In genomic region chr10:4081691-4082111, GRCh38 we compare ENCODE assay signal across 12 cellular contexts.
DNase-seq lines count a peak whose midpoint lies in the region; ATAC-seq and TF ChIP-seq lines count a peak whose summit lies in the region.
"Had no signal": no experiment of that assay in that cellular context is flagged by ENCODE, and none has a peak within 500 bp of the region (broad histone marks: within the 10 kb centered on the region; RNA-seq: fewer than 3 reads in every experiment).

No MANE protein-coding gene starts in this region.

- H3K27me3 ChIP-seq in right lobe of liver: no peaks in the 10 kb centered on the region
- H3K27me3 ChIP-seq in stomach: no peaks in the 10 kb centered on the region
- H3K27me3 ChIP-seq in MG63: no peaks in the 10 kb centered on the region
- no peaks in the 10 kb centered on the region for H3K27me3 ChIP-seq in foreskin keratinocyte
- H3K27me3 ChIP-seq: SJCRH30 had no signal

- intact Hi-C loops in right lobe of liver (cut with DNase I) (no loop called here), stomach (cut with DNase I; ENCODE audit: low total_unique reads) (no loop called here)

- DNase-seq in GM03348 (ENCODE audit: low spot score): peak; percentile 64
- DNase-seq in coronary artery (ENCODE audit: low spot score): no peak
- no peak for DNase-seq in right lobe of liver
- no peak for DNase-seq in stomach
- DNase-seq in OCI-M1 (lab: John Stamatoyannopoulos, UW): no peak
- no peak for DNase-seq in MG63
- DNase-seq in foreskin keratinocyte: no peak
- DNase-seq in NCI-H187 (lab: John Stamatoyannopoulos, UW): no peak
- DNase-seq: naive B cell; SJCRH30; stimulated activated CD4-positive, alpha-beta T cell treated with anti-CD3 and anti-CD28 coated beads, Interleukin-2, amount 100 ng/mL, for 24 hours had no signal

- H3K27ac ChIP-seq in coronary artery (peak overlapping the region; percentile 0 to 68), right lobe of liver (peak overlapping the region in 2 of 3 donors; percentile 9 to 32), stomach (peak overlapping the region in 4 of 5 donors; percentile 15 to 33 (median 25)), foreskin keratinocyte (no peak overlapping the region)
- H3K27ac ChIP-seq: SJCRH30 had no signal

- TF ChIP-seq CTCF in coronary artery (IDR thresholded peaks at IDR 0.05) (no peak), right lobe of liver (IDR thresholded peaks at IDR 0.05) (no peak), stomach (IDR thresholded peaks at IDR 0.05) (no peak), foreskin keratinocyte (conservative IDR thresholded peaks at IDR 0.05) (no peak)

- 49% methylated on average over 3 of the region's 5 CpGs for WGBS in right lobe of liver (ENCODE audit: insufficient coverage, low coverage, low lambda C conversion rate, missing lambda C conversion rate)
- WGBS in stomach, 5 donors: 58 to 82% (median 75%) methylated on average over 5 of the region's 5 CpGs

- no peak overlapping the region for H3K4me3 ChIP-seq in coronary artery
- no peak overlapping the region for H3K4me3 ChIP-seq in right lobe of liver
- no peak overlapping the region for H3K4me3 ChIP-seq in stomach
- no peak overlapping the region for H3K4me3 ChIP-seq in MG63
- H3K4me3 ChIP-seq: SJCRH30 had no signal

- H3K9me3 ChIP-seq in right lobe of liver: no peaks in the 10 kb centered on the region
- no peaks in the 10 kb centered on the region for H3K9me3 ChIP-seq in stomach
- H3K9me3 ChIP-seq in MG63: no peaks in the 10 kb centered on the region
- H3K9me3 ChIP-seq: SJCRH30 had no signal

- no peaks in the 10 kb centered on the region for H3K4me1 ChIP-seq in right lobe of liver
- peaks cover 0 to 30% (median 16%) of the 10 kb centered on the region in 4 donors for H3K4me1 ChIP-seq in stomach
- no peaks in the 10 kb centered on the region for H3K4me1 ChIP-seq in foreskin keratinocyte
- H3K4me1 ChIP-seq: SJCRH30 had no signal

- TF ChIP-seq POLR2A in right lobe of liver (IDR thresholded peaks at IDR 0.05): no peak
- no peak for TF ChIP-seq POLR2A in stomach (IDR thresholded peaks at IDR 0.05)

- peak in 3 of 4 donors; percentile 19 to 50 (median 23) for ATAC-seq in right lobe of liver
- no peak for ATAC-seq in foreskin keratinocyte
- ATAC-seq: activated CD4-positive, CD25-positive, alpha-beta regulatory T cell treated with anti-CD3 and anti-CD28 coated beads, Interleukin-2, amount 50 U/mL, for 24 hours had no signal

- no peak for TF ChIP-seq EP300 in stomach (IDR thresholded peaks at IDR 0.05)

- H3K36me3 ChIP-seq in right lobe of liver (no peaks in the 10 kb centered on the region), stomach (no peaks in the 10 kb centered on the region), MG63 (no peaks in the 10 kb centered on the region)
- H3K36me3 ChIP-seq: SJCRH30 had no signal
